ENCODE assay signal across 8 cellular contexts in the genomic region with DNA sequence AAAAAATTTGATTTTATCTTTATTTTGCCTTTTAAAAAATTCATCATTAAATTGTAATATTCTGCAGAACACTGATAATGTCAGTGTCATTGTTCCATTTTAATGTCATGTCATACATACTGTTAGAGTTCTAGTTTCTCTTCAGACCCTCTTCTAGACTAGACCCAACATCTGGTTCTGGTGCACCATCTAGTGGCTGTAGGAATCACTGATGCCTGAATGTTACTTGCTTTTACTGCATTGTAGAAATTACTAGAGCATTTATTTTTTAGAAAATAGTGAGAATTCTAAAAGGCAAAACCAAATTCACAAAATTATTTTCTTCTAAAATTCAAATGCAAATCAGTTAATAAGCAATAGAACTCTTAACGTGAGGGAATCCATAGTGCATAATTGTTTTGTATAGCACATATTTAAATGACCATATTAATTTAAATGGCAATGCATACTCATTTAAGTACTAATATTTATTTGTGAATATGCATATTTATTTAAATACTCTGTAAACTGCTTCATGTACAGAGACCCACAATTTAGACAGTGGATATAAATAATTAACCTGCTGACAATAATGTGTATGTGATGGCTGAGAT.
DNase-seq lines count a peak whose midpoint lies in the region; ATAC-seq and TF ChIP-seq lines count a peak whose summit lies in the region.

No MANE protein-coding gene starts in this region.

- in situ Hi-C loops in IMR-90 (cut with MboI; ENCODE audit: low sequenced_read_pairs) = loop anchor here (25.0 kb wide), 1 partner anchor 896 kb away; no protein-coding TSS in a partner anchor

- no peak overlapping the region for H3K4ac ChIP-seq in IMR-90 (ENCODE audit: low read depth, low read length)

- H3K18ac ChIP-seq in IMR-90 (ENCODE audit: low read depth, low read length) = no peak overlapping the region

- H3K9me1 ChIP-seq in IMR-90 (ENCODE audit: insufficient read depth, low read length) = no peaks in the 10 kb centered on the region

- H4K20me1 ChIP-seq in IMR-90 (ENCODE audit: insufficient read depth, low read length) (no peaks in the 10 kb centered on the region), PC-3 (ENCODE audit: low read length) (no peaks in the 10 kb centered on the region)

- no peak overlapping the region for H2BK5ac ChIP-seq in IMR-90 (ENCODE audit: low read depth, low read length, poor library complexity, severe bottlenecking)

- no peaks in the 10 kb centered on the region for H3K4me1 ChIP-seq in IMR-90 (ENCODE audit: control insufficient read depth, insufficient read depth, low read length)
- H3K4me1 ChIP-seq in PC-3 (ENCODE audit: insufficient read depth, low read length) = no peaks in the 10 kb centered on the region
- no peaks in the 10 kb centered on the region for H3K4me1 ChIP-seq in heart left ventricle

- H3K9me3 Mint-ChIP-seq in activated naive CD4-positive, alpha-beta T cell treated with anti-CD3 and anti-CD28 coated beads, Interleukin-2, amount 50 U/mL, for 72 hours = no peaks in the 10 kb centered on the region

- POLR2A ChIA-PET in IMR-90 (lab: Charles Lee; ENCODE audit: unreplicated experiment) (no interaction called here), PC-3 (lab: Charles Lee; ENCODE audit: unreplicated experiment) (no interaction called here)

- H3K27me3 ChIP-seq in IMR-90 (ENCODE audit: control insufficient read depth, insufficient read depth, low read length) (no peaks in the 10 kb centered on the region), PC-3 (ENCODE audit: low read length) (no peaks in the 10 kb centered on the region), heart left ventricle (no peaks in the 10 kb centered on the region)

- no peaks in the 10 kb centered on the region for H3K9me3 ChIP-seq in IMR-90 (ENCODE audit: control insufficient read depth, insufficient read depth, low read length)
- H3K9me3 ChIP-seq in PC-3 (ENCODE audit: low read length) = no peaks in the 10 kb centered on the region
- no peaks in the 10 kb centered on the region for H3K9me3 ChIP-seq in heart left ventricle

- peaks cover 9% of the 10 kb centered on the region for H3K36me3 ChIP-seq in IMR-90 (ENCODE audit: control insufficient read depth, insufficient read depth, low read length)
- 0 out of 2 replicates have a peak, but pooled peaks cover 5% of the 10 kb centered on the region for H3K36me3 ChIP-seq in PC-3 (ENCODE audit: low read depth, low read length)
- peaks cover 0 to 73% (median 15%) of the 10 kb centered on the region in 9 donors for H3K36me3 ChIP-seq in heart left ventricle

- CTCF ChIA-PET in IMR-90 (lab: Yijun Ruan, JAX) (no interaction called here), PC-3 (lab: Charles Lee) (no interaction called here)

- H3K36me3 Mint-ChIP-seq in activated naive CD4-positive, alpha-beta T cell treated with anti-CD3 and anti-CD28 coated beads, Interleukin-2, amount 50 U/mL, for 72 hours = peaks cover 0 to 2% of the 10 kb centered on the region in 2 donors

- H3F3A ChIP-seq in PC-3 (ENCODE audit: low read length, unreplicated experiment) = no peaks in the 10 kb centered on the region

- H2BK20ac ChIP-seq in IMR-90 (ENCODE audit: low read depth, low read length) = no peak overlapping the region

- H3K4me2 ChIP-seq in IMR-90 (ENCODE audit: low read depth, low read length) = no peak overlapping the region
- no peak overlapping the region for H3K4me2 ChIP-seq in PC-3 (ENCODE audit: low read length)

- no peaks in the 10 kb centered on the region for H3K9me2 ChIP-seq in PC-3 (replicated peaks; ENCODE audit: low read length)

- no peak overlapping the region for H4K5ac ChIP-seq in IMR-90 (ENCODE audit: low read depth, low read length)

- TF ChIP-seq POLR2A in IMR-90 (IDR thresholded peaks at IDR 0.05; ENCODE audit: low read depth, low read length) (no peak), heart left ventricle (IDR thresholded peaks at IDR 0.05) (no peak)

- no peak overlapping the region for H2BK120ac ChIP-seq in IMR-90 (ENCODE audit: low read depth, low read length)

- H3K4me3 ChIP-seq in IMR-90 (ENCODE audit: insufficient read depth, low read depth, low read length) = no peak overlapping the region
- no peak overlapping the region for H3K4me3 ChIP-seq in PC-3 (ENCODE audit: low read length)
- H3K4me3 ChIP-seq in heart left ventricle = no peak overlapping the region
- no peak overlapping the region for H3K4me3 ChIP-seq in retinal pigment epithelial cell (ENCODE audit: low read length)

- H3K56ac ChIP-seq in IMR-90 (ENCODE audit: extremely low read depth, insufficient read depth, low read length) = no peak overlapping the region

- no peak overlapping the region for H3K23ac ChIP-seq in IMR-90 (ENCODE audit: low read depth, low read length)

- no peak overlapping the region for H2AK9ac ChIP-seq in IMR-90 (replicated peaks; ENCODE audit: low read depth, low read length, poor library complexity)

- TF ChIP-seq CTCF in IMR-90 (conservative IDR thresholded peaks at IDR 0.05; ENCODE audit: low read depth, low read length) (peak; percentile 83), PC-3 (conservative IDR thresholded peaks at IDR 0.05; ENCODE audit: low read depth, low read length) (peak; percentile 89), heart left ventricle (IDR thresholded peaks at IDR 0.05) (peak; percentile 54 to 81 (median 72)), retinal pigment epithelial cell (conservative IDR thresholded peaks at IDR 0.05; ENCODE audit: low read depth, low read length) (peak; percentile 89)

- intact Hi-C loops in IMR-90 (cut with micrococcal nuclease) (loop anchor here (1.0 to 10.0 kb wide), 5 partner anchors 484 to 900 kb away; a partner anchor contains a TSS), PC-3 (cut with micrococcal nuclease) (loop anchor here (1.0 to 5.0 kb wide), 7 partner anchors 36 to 868 kb away; no protein-coding TSS in a partner anchor), heart left ventricle (cut with DNase I) (loop anchor here in 9 of 10 donors (2.0 to 10.0 kb wide), 11 partner anchors 644 to 904 kb away; a partner anchor contains a TSS)

- BruUV-seq in IMR-90 (replicated peaks; lab: Mats Ljungman, UMichigan) = no TSS peak
- BruUV-seq in PC-3 (replicated peaks; lab: Mats Ljungman, UMichigan) = no TSS peak

- peak; percentile 63 for DNase-seq in NCI-H2107 treated with DMSO at 0.1 percent for 48 hours (lab: John Stamatoyannopoulos, UW; ENCODE audit: unreplicated experiment)
- no peak for DNase-seq in NCI-H2107 (lab: John Stamatoyannopoulos, UW)
- DNase-seq in IMR-90 = peak; percentile 71
- peak; percentile 77 for DNase-seq in PC-3
- peak in 1 of 2 donors; percentile 38 for DNase-seq in activated naive CD4-positive, alpha-beta T cell treated with anti-CD3 and anti-CD28 coated beads, Interleukin-2, amount 50 U/mL, for 72 hours (ENCODE audit: low spot score in 2 of 2)
- DNase-seq in heart left ventricle = peak in 1 of 5 donors; percentile 24
- DNase-seq in retinal pigment epithelial cell (ENCODE audit: low read depth) = peak; percentile 40

- WGBS in IMR-90 (ENCODE audit: extremely low coverage in 2 of 2, insufficient read length in 1 of 2), 2 experiments = no CpG with 5 or more reads among the region's 1 CpG
- 28 to 42% (median 39%) methylated on average over 1 of the region's 1 CpG for WGBS in heart left ventricle, 4 donors

- peak; percentile 88 for TF ChIP-seq RAD21 in IMR-90 (IDR thresholded peaks at IDR 0.05; ENCODE audit: low read length)

- no peak overlapping the region for H2AK5ac ChIP-seq in IMR-90 (ENCODE audit: low read depth, low read length)

- no peak overlapping the region for H3K27ac Mint-ChIP-seq in activated naive CD4-positive, alpha-beta T cell treated with anti-CD3 and anti-CD28 coated beads, Interleukin-2, amount 50 U/mL, for 72 hours

- H3K9ac ChIP-seq in IMR-90 (ENCODE audit: low read depth, low read length) (no peak overlapping the region), PC-3 (ENCODE audit: low read length) (peak overlapping the region; percentile 36)

- H4K91ac ChIP-seq in IMR-90 (ENCODE audit: insufficient read depth, low read depth, low read length) = no peak overlapping the region

- H2BK15ac ChIP-seq in IMR-90 (ENCODE audit: low read depth, low read length) = no peak overlapping the region

- dilution Hi-C loops in IMR-90 (cut with HindIII; ENCODE audit: low sequenced_read_pairs, unreplicated experiment) = no loop called here

- H3K27ac ChIP-seq in IMR-90 (ENCODE audit: insufficient read depth, low read length) (no peak overlapping the region), PC-3 (ENCODE audit: low read length) (peak overlapping the region; percentile 54; the same call in 1 of the 2 replicates), heart left ventricle (no peak overlapping the region)

- no peak overlapping the region for H4K8ac ChIP-seq in IMR-90 (ENCODE audit: low read depth in 2 of 2, low read length in 2 of 2)

- H3K14ac ChIP-seq in IMR-90 (replicated peaks; ENCODE audit: low read depth, low read length) = no peak overlapping the region

- ATAC-seq in GM21723 (IDR thresholded peaks at IDR 0.05; ENCODE audit: unreplicated experiment) (peak; percentile 90), IMR-90 (ENCODE audit: low read depth) (peak; percentile 89), PC-3 (peak; percentile 81), heart left ventricle (peak in 3 of 4 donors; percentile 64 to 72 (median 71))
- peak; percentile 45 to 83 for ATAC-seq in activated naive CD4-positive, alpha-beta T cell treated with anti-CD3 and anti-CD28 coated beads, Interleukin-2, amount 50 U/mL, for 72 hours

- peaks cover 0 to 3% of the 10 kb centered on the region in 2 experiments; a peak in 1 of 4 replicates for H3K79me1 ChIP-seq in IMR-90 (ENCODE audit: low read depth in 1 of 2, low read length in 2 of 2)

- H2AFZ ChIP-seq in IMR-90 (replicated peaks; ENCODE audit: low read length, poor library complexity) (no peak overlapping the region), PC-3 (ENCODE audit: low read length) (no peak overlapping the region)

- H3K79me2 ChIP-seq in PC-3 (ENCODE audit: low read length) = no peaks in the 10 kb centered on the region

TF ChIP-seq in IMR-90, 13 proteins besides CTCF, POLR2A, EP300 and RAD21:
- TF ChIP-seq SMC3 (IDR thresholded peaks at IDR 0.05; ENCODE audit: low read depth, low read length) (peak; percentile 79), CHD1 (IDR thresholded peaks at IDR 0.05; ENCODE audit: low read depth, low read length) (no peak)
TF ChIP-seq in IMR-90: peak in this region for 1.
